ENCODE assay signal across 11 cellular contexts in genomic region chr7:33038639-33039038, GRCh38. TPM values are rescaled to one million over a fixed set of nuclear protein-coding genes. Genes with fewer than 3 reads are reported as not detected.
A peak's percentile ranks its signal among the peaks of the same experiment; 100 is the strongest.
DNase-seq lines count a peak whose midpoint lies in the region; TF ChIP-seq lines count a peak whose summit lies in the region.
"Had no signal": no experiment of that assay in that cellular context is flagged by ENCODE, and none has a peak within 500 bp of the region (broad histone marks: within the 10 kb centered on the region; RNA-seq: fewer than 3 reads in every experiment).

No MANE protein-coding gene starts in this region.

- no peaks in the 10 kb centered on the region for H3K9me3 Mint-ChIP-seq in T-helper 2 cell treated with Interferon-gamma antibody and Interleukin-4, amounts not matched to agents 5 μg/mL and 100 μg/mL, for 36 hours

- H3K36me3 ChIP-seq in SK-N-MC (ENCODE audit: insufficient read depth, low read length) (peaks cover 19% of the 10 kb centered on the region), smooth muscle cell (ENCODE audit: low read depth) (no peaks in the 10 kb centered on the region)

- H3K27ac ChIP-seq in SK-N-MC (peak overlapping the region; percentile 72), smooth muscle cell (ENCODE audit: low read depth) (no peak overlapping the region)

- H3K9me3 ChIP-seq in SK-N-MC (ENCODE audit: low read depth, low read length) (no peaks in the 10 kb centered on the region), smooth muscle cell (replicated peaks; ENCODE audit: low read depth) (no peaks in the 10 kb centered on the region)

- no peak overlapping the region for H3K4me2 ChIP-seq in smooth muscle cell

- peaks cover 13% of the 10 kb centered on the region for H3K36me3 Mint-ChIP-seq in T-helper 2 cell treated with Interferon-gamma antibody and Interleukin-4, amounts not matched to agents 5 μg/mL and 100 μg/mL, for 36 hours (ENCODE audit: low read depth)

- H2AFZ ChIP-seq in smooth muscle cell (ENCODE audit: low read depth) = no peak overlapping the region

- no peak overlapping the region for H3K9ac ChIP-seq in SK-N-MC (ENCODE audit: insufficient read length)
- no peak overlapping the region for H3K9ac ChIP-seq in smooth muscle cell (ENCODE audit: low read depth)

- H3K4me3 ChIP-seq in SK-N-MC (no peak overlapping the region), fibroblast of villous mesenchyme (ENCODE audit: low read depth, low read length) (peak overlapping the region; percentile 64), smooth muscle cell (peak overlapping the region; percentile 26)

- no peaks in the 10 kb centered on the region for H3F3A ChIP-seq in smooth muscle cell (ENCODE audit: low read depth)

- WGBS in smooth muscle cell (ENCODE audit: low lambda C conversion rate) = 88% methylated on average over 2 of the region's 2 CpGs

- H3K4me3 Mint-ChIP-seq in T-helper 2 cell treated with Interferon-gamma antibody and Interleukin-4, amounts not matched to agents 5 μg/mL and 100 μg/mL, for 36 hours = peak overlapping the region; percentile 88

- no peak for TF ChIP-seq CTCF in fibroblast of villous mesenchyme (IDR thresholded peaks at IDR 0.05; ENCODE audit: insufficient read depth, low read depth, low read length)
- no peak for TF ChIP-seq CTCF in smooth muscle cell (IDR thresholded peaks at IDR 0.05; ENCODE audit: borderline replicate concordance, insufficient read depth, poor library complexity, severe bottlenecking)

- H3K4me1 ChIP-seq in smooth muscle cell (ENCODE audit: low read depth) = no peaks in the 10 kb centered on the region

- no peaks in the 10 kb centered on the region for H3K27me3 Mint-ChIP-seq in T-helper 2 cell treated with Interferon-gamma antibody and Interleukin-4, amounts not matched to agents 5 μg/mL and 100 μg/mL, for 36 hours (ENCODE audit: low read depth)

- peaks cover 67% of the 10 kb centered on the region for H3K79me2 ChIP-seq in smooth muscle cell (ENCODE audit: low read depth)

- no peaks in the 10 kb centered on the region for H3K27me3 ChIP-seq in smooth muscle cell (ENCODE audit: low read depth)

- DNase-seq in T-helper 2 cell treated with Interferon-gamma antibody and Interleukin-4, amounts not matched to agents 5 μg/mL and 100 μg/mL, for 36 hours (ENCODE audit: low spot score) = no peak
- DNase-seq in T-helper 2 cell = no peak
- DNase-seq in SK-N-MC (ENCODE audit: low read depth, low spot score) = no peak
- no peak for DNase-seq in fibroblast of villous mesenchyme (ENCODE audit: low read depth)
- no peak for DNase-seq in smooth muscle cell (lab: John Stamatoyannopoulos, UW; ENCODE audit: unreplicated experiment)
- DNase-seq in nucleus accumbens (lab: John Stamatoyannopoulos, UW) = no peak
- no peak for DNase-seq in AML-193 (lab: John Stamatoyannopoulos, UW)
- no peak for DNase-seq in DMS79 treated with DMSO at 0.1 percent for 48 hours (lab: John Stamatoyannopoulos, UW)
- DNase-seq: activated CD8-positive, alpha-beta memory T cell treated with anti-CD3 and anti-CD28 coated beads, Interleukin-2, amount 50 U/mL, for 4 hours; NCI-H187; stimulated activated CD4-positive, alpha-beta T cell treated with anti-CD3 and anti-CD28 coated beads, Interleukin-15, amount 100 ng/mL, for 24 hours had no signal

- peak overlapping the region; percentile 46 for H3K27ac Mint-ChIP-seq in T-helper 2 cell treated with Interferon-gamma antibody and Interleukin-4, amounts not matched to agents 5 μg/mL and 100 μg/mL, for 36 hours

- H3K4me1 Mint-ChIP-seq in T-helper 2 cell treated with Interferon-gamma antibody and Interleukin-4, amounts not matched to agents 5 μg/mL and 100 μg/mL, for 36 hours (ENCODE audit: low read depth) = peaks cover 34% of the 10 kb centered on the region

- peaks cover 22% of the 10 kb centered on the region for H4K20me1 ChIP-seq in smooth muscle cell (ENCODE audit: low read depth)

RNA-seq across cellular contexts. Expression of gene NT5C3A, which starts 23.9 kb away (rescaled TPM):
- total RNA-seq in fibroblast of villous mesenchyme (18.4 and 23.3 TPM in 2 replicates), smooth muscle cell (16.5 and 25.4 TPM in 2 replicates)
- 12.9 and 17.7 TPM in 2 replicates for polyA plus RNA-seq in smooth muscle cell
